ENCODE assay signal across 1 cellular context in the genomic region with DNA sequence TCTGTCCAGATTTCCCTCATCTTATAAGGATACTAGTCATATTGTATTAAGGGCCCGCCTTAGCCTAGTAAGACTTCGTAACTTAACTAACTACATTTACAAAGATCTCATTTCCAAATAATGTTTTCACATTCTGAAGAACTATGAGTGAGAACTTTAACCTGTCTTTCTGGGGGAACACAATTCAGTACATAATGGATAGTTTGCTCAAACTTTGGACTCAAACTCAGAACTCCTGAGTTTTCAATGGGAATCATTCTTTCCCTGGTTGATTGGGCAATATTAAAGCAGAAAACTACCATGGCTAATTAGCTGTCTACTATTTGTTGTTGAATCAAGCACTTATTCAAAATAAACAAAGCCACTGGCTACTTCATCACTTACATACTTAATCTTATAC.
TF ChIP-seq lines count a peak whose summit lies in the region.

No MANE protein-coding gene starts in this region.

TF ChIP-seq in HepG2, 621 proteins besides CTCF, POLR2A, EP300 and RAD21 (continued from another document):
- TF ChIP-seq SAFB2 (CRISPR knock-in tag; IDR thresholded peaks at IDR 0.05; ENCODE audit: borderline replicate concordance, low read depth) (no peak), ASH2L (IDR thresholded peaks at IDR 0.05; ENCODE audit: insufficient read length, low read depth, low read length) (peak; percentile 67), HOXA5 (CRISPR knock-in tag; IDR thresholded peaks at IDR 0.05) (0 out of 2 replicates have a peak, but pooled peaks have one; percentile 8), SATB2 (CRISPR knock-in tag; IDR thresholded peaks at IDR 0.05) (no peak), RARA (CRISPR knock-in tag; IDR thresholded peaks at IDR 0.05) (0 out of 2 replicates have a peak, but pooled peaks have one; percentile 6), ZNF616 (CRISPR knock-in tag; IDR thresholded peaks at IDR 0.05; ENCODE audit: low read depth) (no peak), NFIC (IDR thresholded peaks at IDR 0.05; ENCODE audit: low read length) (peak; percentile 90; the same call in 1 of the 2 replicates)
- TF ChIP-seq, protein P1, sequence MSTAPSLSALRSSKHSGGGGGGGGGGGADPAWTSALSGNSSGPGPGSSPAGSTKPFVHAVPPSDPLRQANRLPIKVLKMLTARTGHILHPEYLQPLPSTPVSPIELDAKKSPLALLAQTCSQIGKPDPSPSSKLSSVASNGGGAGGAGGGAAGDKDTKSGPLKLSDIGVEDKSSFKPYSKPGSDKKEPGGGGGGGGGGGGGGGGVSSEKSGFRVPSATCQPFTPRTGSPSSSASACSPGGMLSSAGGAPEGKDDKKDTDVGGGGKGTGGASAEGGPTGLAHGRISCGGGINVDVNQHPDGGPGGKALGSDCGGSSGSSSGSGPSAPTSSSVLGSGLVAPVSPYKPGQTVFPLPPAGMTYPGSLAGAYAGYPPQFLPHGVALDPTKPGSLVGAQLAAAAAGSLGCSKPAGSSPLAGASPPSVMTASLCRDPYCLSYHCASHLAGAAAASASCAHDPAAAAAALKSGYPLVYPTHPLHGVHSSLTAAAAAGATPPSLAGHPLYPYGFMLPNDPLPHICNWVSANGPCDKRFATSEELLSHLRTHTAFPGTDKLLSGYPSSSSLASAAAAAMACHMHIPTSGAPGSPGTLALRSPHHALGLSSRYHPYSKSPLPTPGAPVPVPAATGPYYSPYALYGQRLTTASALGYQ (CRISPR knock-in tag; IDR thresholded peaks at IDR 0.05) = peak; percentile 54; the same call in 1 of the 2 replicates
TF ChIP-seq in HepG2: peak in this region for 81.
